8 cellular contexts compared by ENCODE assay signal in genomic region chr15:28989239-28989830, GRCh38.
DNase-seq lines count a peak whose midpoint lies in the region; TF ChIP-seq lines count a peak whose summit lies in the region.

No MANE protein-coding gene starts in this region.

- H3F3A ChIP-seq in GM23248 (ENCODE audit: insufficient read depth) = no peaks in the 10 kb centered on the region

- H3K9me2 ChIP-seq in GM23248 (ENCODE audit: insufficient read depth) = no peaks in the 10 kb centered on the region

- no peak overlapping the region for H2AFZ ChIP-seq in GM23248

- H3K36me3 ChIP-seq in GM23248 (ENCODE audit: low read depth) = no peaks in the 10 kb centered on the region
- no peaks in the 10 kb centered on the region for H3K36me3 ChIP-seq in left ventricle myocardium inferior

- H3K4me1 ChIP-seq in GM23248 (ENCODE audit: insufficient read depth) (no peaks in the 10 kb centered on the region), left ventricle myocardium inferior (peaks cover 16% of the 10 kb centered on the region)

- no peak overlapping the region for H3K4me2 ChIP-seq in GM23248 (ENCODE audit: unreplicated experiment)

- H3K27me3 ChIP-seq in GM23248 (replicated peaks; ENCODE audit: insufficient read depth) (no peaks in the 10 kb centered on the region; the same call in 1 of the 2 replicates), left ventricle myocardium inferior (ENCODE audit: low read depth) (no peaks in the 10 kb centered on the region)

- no peaks in the 10 kb centered on the region for H3K79me2 ChIP-seq in GM23248 (ENCODE audit: insufficient read depth)

- intact Hi-C loops in left ventricle myocardium inferior (cut with micrococcal nuclease) = no loop called here

- 13 to 18% methylated on average over 15 of the region's 15 CpGs for WGBS in GM23248 (ENCODE audit: low coverage in 1 of 2, low lambda C conversion rate in 2 of 2, missing lambda C conversion rate in 2 of 2), 2 experiments

- DNase-seq in AG10803 (ENCODE audit: low read depth) = no peak
- peak; percentile 48 for DNase-seq in HT1080 (ENCODE audit: low read depth)
- peak; percentile 75 for DNase-seq in inferior parietal cortex (ENCODE audit: extremely low spot score)
- no peak for DNase-seq in GM23248
- DNase-seq in left ventricle myocardium inferior = no peak
- no peak for DNase-seq in ureter (ENCODE audit: low spot score)
- DNase-seq in stimulated activated CD4-positive, alpha-beta T cell treated with anti-CD3 and anti-CD28 coated beads, Interleukin-2, amount 100 ng/mL, for 48 hours = no peak

- TF ChIP-seq CTCF in AG10803 (conservative IDR thresholded peaks at IDR 0.05; ENCODE audit: low read length) (0 out of 2 replicates have a peak, but pooled peaks have one; percentile 3), VCaP (conservative IDR thresholded peaks at IDR 0.05) (peak; percentile 39), left ventricle myocardium inferior (IDR thresholded peaks at IDR 0.05; ENCODE audit: borderline replicate concordance) (no peak)

- H3K9ac ChIP-seq in GM23248 = no peak overlapping the region

- H3K9me3 ChIP-seq in GM23248 (ENCODE audit: low read depth) = no peaks in the 10 kb centered on the region
- H3K9me3 ChIP-seq in left ventricle myocardium inferior (replicated peaks) = no peaks in the 10 kb centered on the region

- no peaks in the 10 kb centered on the region for H4K20me1 ChIP-seq in GM23248 (ENCODE audit: insufficient read depth)

- H3K4me3 ChIP-seq in AG10803 (ENCODE audit: low read length) (no peak overlapping the region), GM23248 (no peak overlapping the region), left ventricle myocardium inferior (no peak overlapping the region)

- in situ Hi-C loops in GM23248 (cut with MboI) = no loop called here

- H3K27ac ChIP-seq in VCaP (no peak overlapping the region), GM23248 (no peak overlapping the region), left ventricle myocardium inferior (replicated peaks) (no peak overlapping the region)

Comparison
In these comparisons a context has a peak if more than half of its experiments do, and no peak if none do; other contexts are left out.
1. DNase-seq: peak in HT1080 (single experiment) and inferior parietal cortex (single experiment); none in AG10803 (single experiment), GM23248 (single experiment), left ventricle myocardium inferior (single experiment), ureter (single experiment) and stimulated activated CD4-positive, alpha-beta T cell treated with anti-CD3 and anti-CD28 coated beads, Interleukin-2, amount 100 ng/mL, for 48 hours (0 of 2).